9 cellular contexts compared by ENCODE assay signal in the genomic region with DNA sequence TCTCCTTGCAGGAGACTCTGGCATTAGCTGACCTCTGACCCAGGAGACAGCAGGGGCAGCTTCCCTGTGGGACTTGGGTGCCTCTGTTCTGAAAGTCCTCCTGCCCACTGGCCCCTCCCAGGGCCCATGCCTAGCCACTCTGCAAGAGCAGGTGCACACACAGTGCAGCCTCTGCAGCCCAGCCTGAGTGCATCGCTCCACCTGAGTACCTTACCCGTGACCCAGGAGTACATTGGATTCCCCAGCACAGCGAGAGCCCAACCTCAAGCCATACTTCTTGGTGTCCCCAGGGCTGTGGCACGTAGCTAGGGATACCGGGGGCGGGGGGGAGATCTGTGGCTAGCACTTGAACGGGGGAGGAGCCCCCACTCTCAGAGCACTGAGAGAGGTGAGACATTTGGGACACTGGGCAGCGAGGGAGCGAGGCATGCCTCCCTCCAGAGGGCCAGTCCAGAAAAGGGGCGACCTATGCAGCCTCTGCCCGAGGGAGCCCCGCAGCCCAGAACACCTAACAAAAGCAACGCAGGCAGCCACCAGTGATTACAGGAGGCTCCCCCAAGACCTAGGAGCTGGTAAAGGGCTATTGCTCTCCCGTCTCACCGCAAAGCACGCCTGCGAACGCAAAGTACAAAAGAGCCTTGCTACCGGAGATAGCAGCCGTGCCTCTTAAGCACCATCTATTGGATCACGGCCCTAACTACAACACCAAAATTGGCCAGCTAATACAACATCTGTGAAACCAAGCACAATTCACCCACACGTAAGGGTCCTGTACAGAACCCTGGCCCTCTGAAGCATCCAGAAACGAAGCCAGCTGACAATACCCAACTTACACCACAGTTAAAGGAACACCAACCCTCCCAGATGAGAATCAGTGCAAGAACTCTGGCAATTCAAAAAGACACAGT. TPM values are rescaled to one million over a fixed set of nuclear protein-coding genes. Genes with fewer than 3 reads are reported as not detected.
DNase-seq lines count a peak whose midpoint lies in the region; ATAC-seq, FAIRE-seq and TF ChIP-seq lines count a peak whose summit lies in the region.
"Had no signal": no experiment of that assay in that cellular context is flagged by ENCODE, and none has a peak within 500 bp of the region (broad histone marks: within the 10 kb centered on the region; RNA-seq: fewer than 3 reads in every experiment).

No MANE protein-coding gene starts in this region.

- no peak overlapping the region for H4K91ac ChIP-seq in mesenchymal stem cell (ENCODE audit: low read length)

- no peak for FAIRE-seq in GM12892 (lab: Jason Lieb, UNC)

- no peak overlapping the region for H2AFZ ChIP-seq in mesenchymal stem cell (ENCODE audit: low read depth, low read length)

- no peak for TF ChIP-seq POLR2A in body of pancreas (IDR thresholded peaks at IDR 0.05)
- no peak for TF ChIP-seq POLR2A in vagina (IDR thresholded peaks at IDR 0.05)
- TF ChIP-seq POLR2A in GM12892 (IDR thresholded peaks at IDR 0.05; ENCODE audit: low read depth, low read length), result no peak

- no peak overlapping the region for H2AK5ac ChIP-seq in mesenchymal stem cell (ENCODE audit: low read length, severe bottlenecking)

- no peaks in the 10 kb centered on the region for H3K9me3 ChIP-seq in body of pancreas
- H3K9me3 ChIP-seq in mesenchymal stem cell (ENCODE audit: control insufficient read depth, low read length), result no peaks in the 10 kb centered on the region
- H3K9me3 ChIP-seq in vagina, result no peaks in the 10 kb centered on the region

- H3K27ac ChIP-seq in body of pancreas, result no peak overlapping the region
- H3K27ac ChIP-seq in mesenchymal stem cell (ENCODE audit: low read length, poor library complexity, severe bottlenecking), result no peak overlapping the region
- H3K27ac ChIP-seq in vagina, result no peak overlapping the region

- H2BK120ac ChIP-seq in mesenchymal stem cell (ENCODE audit: low read depth, low read length), result no peak overlapping the region

- TF ChIP-seq CTCF in body of pancreas (IDR thresholded peaks at IDR 0.05), result peak in 1 of 7 experiments; percentile 8
- no peak for TF ChIP-seq CTCF in vagina (IDR thresholded peaks at IDR 0.05)

- 66 to 68% methylated on average over 12 to 20 of the region's 23 CpGs for WGBS in body of pancreas, 2 donors
- 59% methylated on average over 23 of the region's 23 CpGs for WGBS in mesenchymal stem cell

- H3K36me3 ChIP-seq in body of pancreas (replicated peaks in 1 of 2; ENCODE audit: insufficient read depth in 1 of 2, low read depth in 2 of 2), result no peaks in the 10 kb centered on the region
- H3K36me3 ChIP-seq in mesenchymal stem cell (ENCODE audit: control insufficient read depth in 1 of 2, insufficient read depth in 2 of 2, low read depth in 1 of 2, low read length in 2 of 2), result no peaks in the 10 kb centered on the region
- no peaks in the 10 kb centered on the region for H3K36me3 ChIP-seq in vagina

- DNase-seq in NCI-H1930 (lab: John Stamatoyannopoulos, UW) (peak; percentile 66 to 80), body of pancreas (peak in 1 of 4 donors; percentile 10), mesenchymal stem cell (peak; percentile 53), dedifferentiated amniotic fluid mesenchymal stem cell (ENCODE audit: extremely low spot score) (no peak), vagina (ENCODE audit: extremely low spot score in 2 of 2) (no peak), GM12892 (ENCODE audit: insufficient read length) (no peak)

- peak overlapping the region; percentile 51 for H4K8ac ChIP-seq in mesenchymal stem cell (ENCODE audit: low read length)

- H3K4me1 ChIP-seq in body of pancreas, result no peaks in the 10 kb centered on the region
- no peaks in the 10 kb centered on the region for H3K4me1 ChIP-seq in mesenchymal stem cell (ENCODE audit: control insufficient read depth, insufficient read depth, low read depth, low read length)
- H3K4me1 ChIP-seq in vagina, result no peaks in the 10 kb centered on the region

- H3K23ac ChIP-seq in mesenchymal stem cell (ENCODE audit: low read length in 2 of 2), result no peak overlapping the region

- ATAC-seq in GM18498 (IDR thresholded peaks at IDR 0.05; ENCODE audit: unreplicated experiment) (peak; percentile 17), body of pancreas (peak; percentile 50), HG02970 (IDR thresholded peaks at IDR 0.05; ENCODE audit: low FRiP score, unreplicated experiment) (no peak)

- no peak overlapping the region for H3K4ac ChIP-seq in mesenchymal stem cell (ENCODE audit: low read depth in 1 of 2, low read length in 2 of 2)

- H2BK12ac ChIP-seq in mesenchymal stem cell (ENCODE audit: low read length in 2 of 2), result no peak overlapping the region

- no peak overlapping the region for H3K14ac ChIP-seq in mesenchymal stem cell (ENCODE audit: low read length in 2 of 2)

- intact Hi-C loops in body of pancreas (cut with DNase I) (no loop called here), vagina (cut with DNase I) (no loop called here)

- H3K27me3 ChIP-seq in body of pancreas, result no peaks in the 10 kb centered on the region
- H3K27me3 ChIP-seq in mesenchymal stem cell (ENCODE audit: control insufficient read depth in 1 of 2, insufficient read depth in 1 of 2, low read length in 2 of 2), result no peaks in the 10 kb centered on the region
- H3K27me3 ChIP-seq in vagina, result no peaks in the 10 kb centered on the region

- no peak overlapping the region for H2BK15ac ChIP-seq in mesenchymal stem cell (ENCODE audit: low read depth, poor library complexity, severe bottlenecking)

- H2BK5ac ChIP-seq in mesenchymal stem cell (ENCODE audit: low read depth, low read length, poor library complexity, severe bottlenecking), result no peak overlapping the region

- peak overlapping the region; percentile 61 for H3K9ac ChIP-seq in mesenchymal stem cell (ENCODE audit: low read length)

- H3K18ac ChIP-seq in mesenchymal stem cell (ENCODE audit: low read depth in 1 of 2, low read length in 2 of 2), result no peak overlapping the region

- no peaks in the 10 kb centered on the region for H3K79me1 ChIP-seq in mesenchymal stem cell (replicated peaks; ENCODE audit: low read length, poor library complexity, severe bottlenecking)

- H3K4me2 ChIP-seq in mesenchymal stem cell (ENCODE audit: low read length, poor library complexity, severe bottlenecking), result no peak overlapping the region

- H3K4me3 ChIP-seq in body of pancreas (no peak overlapping the region), mesenchymal stem cell (ENCODE audit: insufficient read depth in 1 of 2, low read depth in 1 of 2, low read length in 2 of 2) (peak overlapping the region in 1 of 2 experiments; percentile 61), vagina (no peak overlapping the region)

RNA-seq across cellular contexts. Expression of gene PRDM9, which starts 0.8 kb away (rescaled TPM):
- total RNA-seq in body of pancreas, result not detected
- not detected for polyA plus RNA-seq in mesenchymal stem cell (2013, experiment 1 of 2)
- not detected for polyA plus RNA-seq in mesenchymal stem cell (2013, experiment 2 of 2)
- not detected for total RNA-seq in vagina
- polyA plus RNA-seq in GM12892 (2012; ENCODE audit: missing spikeins), result not detected
- total RNA-seq: urinary bladder had no signal
- polyA plus RNA-seq: urinary bladder had no signal

Comparison
In these comparisons a context has a peak if more than half of its experiments do, and no peak if none do; other contexts are left out.
1. DNase-seq: peak in NCI-H1930 (2 of 2) and mesenchymal stem cell (single experiment); none in dedifferentiated amniotic fluid mesenchymal stem cell (single experiment), vagina (0 of 2) and GM12892 (single experiment).